28 cellular contexts compared by ENCODE assay signal in genomic region chr9:38103340-38103739, GRCh38.
"Had no signal": no experiment of that assay in that cellular context is flagged by ENCODE, and none has a peak within 500 bp of the region (broad histone marks: within the 10 kb centered on the region; RNA-seq: fewer than 3 reads in every experiment).

No MANE protein-coding gene starts in this region.

- H3K9me3 ChIP-seq: colonic mucosa, esophagus squamous epithelium, gastrocnemius medialis, gastroesophageal sphincter had no signal

- H3K27ac ChIP-seq: colonic mucosa, coronary artery, dorsolateral prefrontal cortex, epithelial cell of prostate, esophagus muscularis mucosa, esophagus squamous epithelium, foreskin keratinocyte, gastrocnemius medialis, gastroesophageal sphincter, heart left ventricle, heart right ventricle had no signal

- H3K4me1 ChIP-seq: colonic mucosa, esophagus muscularis mucosa, foreskin keratinocyte, gastrocnemius medialis, gastroesophageal sphincter had no signal

- H3K27me3 ChIP-seq: colonic mucosa, dorsolateral prefrontal cortex, esophagus muscularis mucosa, esophagus squamous epithelium, gastrocnemius medialis, gastroesophageal sphincter, heart left ventricle had no signal

- DNase-seq: colonic mucosa; cortex of kidney; dermis blood vessel endothelial cell; dorsolateral prefrontal cortex; effector CD4-positive, alpha-beta T cell; effector CD8-positive, alpha-beta T cell; effector memory CD4-positive, alpha-beta T cell; effector memory CD8-positive, alpha-beta T cell; endodermal cell; erythroblast; esophagus squamous epithelium; foreskin fibroblast; foreskin keratinocyte; foreskin melanocyte; gastrocnemius medialis; glutamatergic neuron; head of caudate nucleus; heart left ventricle; heart right ventricle had no signal

- H3K4me3 ChIP-seq: colonic mucosa, coronary artery, dorsolateral prefrontal cortex, esophagus muscularis mucosa, esophagus squamous epithelium, gastrocnemius medialis, gastroesophageal sphincter, heart left ventricle, heart right ventricle had no signal

- FAIRE-seq: colon, endometrium, endothelial cell of umbilical vein, frontal cortex had no signal

- ATAC-seq: effector memory CD8-positive, alpha-beta T cell; esophagus mucosa; foreskin keratinocyte; gastrocnemius medialis; gastroesophageal sphincter; heart left ventricle; heart right ventricle had no signal

- H3K36me3 ChIP-seq: colonic mucosa, esophagus muscularis mucosa, esophagus squamous epithelium, gastrocnemius medialis, gastroesophageal sphincter, heart left ventricle, heart right ventricle had no signal
